Comparison of ENCODE assay signal across 23 cellular contexts in the genomic region with DNA sequence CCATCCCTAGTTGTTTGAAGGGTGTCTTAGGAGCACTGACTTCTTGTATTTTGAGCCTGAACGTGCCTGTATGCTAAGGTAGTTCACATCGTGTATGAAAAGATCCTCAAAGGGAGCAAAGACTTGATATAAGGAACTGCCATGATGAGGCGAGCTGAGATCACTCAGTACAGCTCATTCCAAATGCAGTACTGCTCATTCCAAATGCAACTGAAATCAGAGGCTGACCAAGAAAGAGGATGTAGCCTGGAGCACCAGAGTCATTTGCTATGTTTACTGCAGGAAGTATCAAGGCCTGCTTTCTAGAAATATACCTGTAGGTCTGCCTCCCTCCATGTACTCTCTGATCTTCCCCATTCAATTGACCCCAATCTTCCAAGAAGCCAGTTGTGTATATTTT.
"Had no signal": no experiment of that assay in that cellular context is flagged by ENCODE, and none has a peak within 500 bp of the region (broad histone marks: within the 10 kb centered on the region; RNA-seq: fewer than 3 reads in every experiment).

No MANE protein-coding gene starts in this region.

- H3K4me1 ChIP-seq: gastroesophageal sphincter, pancreas, vagina had no signal

- H3K9me3 ChIP-seq: gastroesophageal sphincter, pancreas, thoracic aorta, vagina had no signal

- H3K27me3 ChIP-seq: gastroesophageal sphincter, pancreas, vagina had no signal

- FAIRE-seq: endometrium, pancreas had no signal

- H3K27ac ChIP-seq: gastroesophageal sphincter, pancreas, thoracic aorta, vagina had no signal

- H3K4me3 ChIP-seq: gastroesophageal sphincter, pancreas, thoracic aorta, vagina had no signal

- DNase-seq: activated CD4-positive, alpha-beta memory T cell treated with anti-CD3 and anti-CD28 coated beads for 36 hours; activated CD4-positive, alpha-beta T cell treated with anti-CD3 and anti-CD28 coated beads for 4 hours; activated CD4-positive, CD25-positive, alpha-beta regulatory T cell; activated naive CD4-positive, alpha-beta T cell treated with Interleukin-2 at 50 U/mL for 16 hours; activated naive CD8-positive, alpha-beta T cell treated with anti-CD3 and anti-CD28 coated beads for 36 hours; activated T-cell treated with anti-CD3 and anti-CD28 coated beads, Interleukin-2, amount 50 U/mL, for 48 hours; cerebellar nuclear complex; effector CD4-positive, alpha-beta T cell; head of caudate nucleus; hypothalamus; islet precursor cell; left cardiac atrium; midbrain; natural killer cell; pancreas; right cardiac atrium; stimulated activated CD4-positive, alpha-beta T cell treated with anti-CD3 and anti-CD28 coated beads, Interleukin-4, amount 100 ng/mL, for 24 hours; stimulated activated naive CD4-positive, alpha-beta T cell treated with Interleukin-2 at 50 U/mL for 16 hours; T-helper 9 cell had no signal

- H3K36me3 ChIP-seq: gastroesophageal sphincter, pancreas, thoracic aorta, vagina had no signal
